In the genomic region with DNA sequence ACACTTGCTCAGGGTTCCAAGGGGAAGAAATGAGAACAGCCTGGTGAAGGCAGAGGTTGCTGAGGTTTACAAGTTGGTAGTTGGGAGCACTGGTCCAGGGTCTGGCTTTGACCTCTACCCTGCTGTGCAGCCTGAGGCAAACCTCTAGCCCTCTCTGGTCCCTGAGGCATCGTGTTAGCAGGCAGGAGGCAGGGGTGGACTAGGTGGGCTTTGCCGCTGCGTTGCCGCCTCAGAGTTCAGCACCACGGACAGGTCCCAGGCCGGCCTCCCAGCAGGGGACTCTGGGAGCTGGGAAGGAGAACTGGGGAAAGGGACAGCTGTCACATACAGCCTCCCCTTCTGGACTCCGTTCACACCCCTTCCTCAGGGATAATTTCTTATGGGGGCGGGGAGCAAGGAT, we compare ENCODE assay signal across 8 cellular contexts. TPM values are rescaled to one million over a fixed set of nuclear protein-coding genes. Genes with fewer than 3 reads are reported as not detected.
DNase-seq lines count a peak whose midpoint lies in the region; ATAC-seq and TF ChIP-seq lines count a peak whose summit lies in the region.

No MANE protein-coding gene starts in this region.

- no peak overlapping the region for H3K27ac ChIP-seq in brain microvascular endothelial cell
- H3K27ac ChIP-seq in vagina, result no peak overlapping the region

- H3K4me1 Mint-ChIP-seq in Calu3 (ENCODE audit: low read depth, unreplicated experiment), result no peaks in the 10 kb centered on the region
- peaks cover 11% of the 10 kb centered on the region for H3K4me1 Mint-ChIP-seq in activated naive CD8-positive, alpha-beta T cell treated with anti-CD3 and anti-CD28 coated beads, Interleukin-2, amount 50 U/mL, for 24 hours

- no peaks in the 10 kb centered on the region for H3K4me1 ChIP-seq in vagina

- in situ Hi-C loops in brain microvascular endothelial cell (cut with HindIII; ENCODE audit: low pct_ligation_motif_present, low sequenced_read_pairs), result no loop called here

- H3K4me3 ChIP-seq in brain microvascular endothelial cell (ENCODE audit: low read depth, low read length) (no peak overlapping the region), vagina (no peak overlapping the region)

- H3K9me3 Mint-ChIP-seq in Calu3 (ENCODE audit: low read depth, unreplicated experiment), result no peaks in the 10 kb centered on the region
- H3K9me3 Mint-ChIP-seq in activated naive CD8-positive, alpha-beta T cell treated with anti-CD3 and anti-CD28 coated beads, Interleukin-2, amount 50 U/mL, for 24 hours, result no peaks in the 10 kb centered on the region

- H3K27me3 Mint-ChIP-seq in Calu3 (ENCODE audit: unreplicated experiment), result peaks cover 46% of the 10 kb centered on the region
- peaks cover 42% of the 10 kb centered on the region for H3K27me3 Mint-ChIP-seq in activated naive CD8-positive, alpha-beta T cell treated with anti-CD3 and anti-CD28 coated beads, Interleukin-2, amount 50 U/mL, for 24 hours

- DNase-seq in Calu3 (peak; percentile 47), LHCN-M2 (ENCODE audit: low read depth) (peak; percentile 31), left lobe of liver (ENCODE audit: low spot score) (no peak), brain microvascular endothelial cell (no peak), inferior parietal cortex (ENCODE audit: extremely low spot score) (no peak), vagina (ENCODE audit: extremely low spot score in 2 of 2) (no peak)
- peak; percentile 49 for DNase-seq in activated naive CD8-positive, alpha-beta T cell treated with anti-CD3 and anti-CD28 coated beads, Interleukin-2, amount 50 U/mL, for 24 hours

- no peaks in the 10 kb centered on the region for H3K9me3 ChIP-seq in vagina

- H3K27me3 ChIP-seq in brain microvascular endothelial cell (replicated peaks) (peaks cover 21% of the 10 kb centered on the region), vagina (peaks cover 7% of the 10 kb centered on the region)

- ATAC-seq in activated naive CD8-positive, alpha-beta T cell treated with anti-CD3 and anti-CD28 coated beads, Interleukin-2, amount 50 U/mL, for 24 hours, result no peak
- ATAC-seq in left lobe of liver (peak; percentile 78), GM21447 (IDR thresholded peaks at IDR 0.05; ENCODE audit: unreplicated experiment) (no peak)

- no peak for TF ChIP-seq POLR2A in vagina (IDR thresholded peaks at IDR 0.05)

- BruUV-seq in Calu3 (replicated peaks; lab: Mats Ljungman, UMichigan), result no TSS peak

- H3K4me3 Mint-ChIP-seq in Calu3 (ENCODE audit: low read depth, unreplicated experiment), result no peak overlapping the region
- H3K4me3 Mint-ChIP-seq in activated naive CD8-positive, alpha-beta T cell treated with anti-CD3 and anti-CD28 coated beads, Interleukin-2, amount 50 U/mL, for 24 hours, result no peak overlapping the region

- CTCF ChIA-PET in Calu3 (lab: Charles Lee), result no interaction called here

- TF ChIP-seq CTCF in Calu3 (IDR thresholded peaks at IDR 0.05; ENCODE audit: unreplicated experiment) (no peak), brain microvascular endothelial cell (IDR thresholded peaks at IDR 0.05; ENCODE audit: low read depth, low read length, missing control alignments) (no peak), vagina (IDR thresholded peaks at IDR 0.05) (no peak)

- H3K27ac Mint-ChIP-seq in Calu3 (ENCODE audit: unreplicated experiment), result no peak overlapping the region
- no peak overlapping the region for H3K27ac Mint-ChIP-seq in activated naive CD8-positive, alpha-beta T cell treated with anti-CD3 and anti-CD28 coated beads, Interleukin-2, amount 50 U/mL, for 24 hours

- intact Hi-C loops in Calu3 (cut with micrococcal nuclease; ENCODE audit: unreplicated experiment), result no loop called here
- intact Hi-C loops in vagina (cut with DNase I), result no loop called here

- H3K36me3 Mint-ChIP-seq in Calu3 (ENCODE audit: insufficient read depth, unreplicated experiment), result no peaks in the 10 kb centered on the region
- H3K36me3 Mint-ChIP-seq in activated naive CD8-positive, alpha-beta T cell treated with anti-CD3 and anti-CD28 coated beads, Interleukin-2, amount 50 U/mL, for 24 hours (ENCODE audit: low read depth), result no peaks in the 10 kb centered on the region

- no peaks in the 10 kb centered on the region for H3K36me3 ChIP-seq in brain microvascular endothelial cell (replicated peaks)
- H3K36me3 ChIP-seq in vagina, result no peaks in the 10 kb centered on the region

RNA-seq across cellular contexts. Expression of a gene that starts 3.1 kb away (rescaled TPM):
- total RNA-seq in Calu3 (2022) (not detected in 2 replicates), LHCN-M2 (2014; rRNA removed) (under 0.01 TPM in 1 of 2 replicates, not detected in the other), left lobe of liver (0.20 TPM), vagina (not detected)
- polyA plus RNA-seq in LHCN-M2 (2012), result 0.04 TPM

RNA-seq across cellular contexts. Expression of a gene that starts 11.7 kb away (rescaled TPM):
- 20.6 and 23.2 TPM in 2 replicates for total RNA-seq in Calu3 (2022)
- 16.0 and 19.7 TPM in 2 replicates for total RNA-seq in LHCN-M2 (2014; rRNA removed)
- polyA plus RNA-seq in LHCN-M2 (2012), result 13.1 TPM
- 3.5 TPM for total RNA-seq in left lobe of liver
- 12.5 TPM for total RNA-seq in vagina

RNA-seq across cellular contexts. Expression of a gene that starts 22.8 kb away (rescaled TPM):
- 63.2 and 66.5 TPM in 2 replicates for total RNA-seq in Calu3 (2022)
- total RNA-seq in LHCN-M2 (2014; rRNA removed), result 66.9 and 71.8 TPM in 2 replicates
- polyA plus RNA-seq in LHCN-M2 (2012), result 105 TPM
- 20.8 TPM for total RNA-seq in left lobe of liver
- 61.6 TPM for total RNA-seq in vagina

RNA-seq across cellular contexts. Expression of a gene that starts 22.9 kb away (rescaled TPM):
- total RNA-seq in Calu3 (2022) (24.0 and 26.3 TPM in 2 replicates), LHCN-M2 (2014; rRNA removed) (19.6 and 27.0 TPM in 2 replicates), left lobe of liver (13.3 TPM), vagina (18.9 TPM)
- polyA plus RNA-seq in LHCN-M2 (2012), result 32.6 TPM

RNA-seq across cellular contexts. Expression of a gene that starts 44.8 kb away (rescaled TPM):
- 1.7 and 2.3 TPM in 2 replicates for total RNA-seq in Calu3 (2022)
- 0.17 and 0.32 TPM in 2 replicates for total RNA-seq in LHCN-M2 (2014; rRNA removed)
- polyA plus RNA-seq in LHCN-M2 (2012), result 0.11 TPM
- 2.8 TPM for total RNA-seq in left lobe of liver
- not detected for total RNA-seq in vagina

Comparison
In these comparisons a context has a peak if more than half of its experiments do, and no peak if none do; other contexts are left out.
1. DNase-seq: peak in Calu3 (single experiment), LHCN-M2 (single experiment) and activated naive CD8-positive, alpha-beta T cell treated with anti-CD3 and anti-CD28 coated beads, Interleukin-2, amount 50 U/mL, for 24 hours (single experiment); none in left lobe of liver (single experiment), brain microvascular endothelial cell (single experiment), inferior parietal cortex (single experiment) and vagina (0 of 2).